ENCODE assay signal across 2 cellular contexts in the genomic region with DNA sequence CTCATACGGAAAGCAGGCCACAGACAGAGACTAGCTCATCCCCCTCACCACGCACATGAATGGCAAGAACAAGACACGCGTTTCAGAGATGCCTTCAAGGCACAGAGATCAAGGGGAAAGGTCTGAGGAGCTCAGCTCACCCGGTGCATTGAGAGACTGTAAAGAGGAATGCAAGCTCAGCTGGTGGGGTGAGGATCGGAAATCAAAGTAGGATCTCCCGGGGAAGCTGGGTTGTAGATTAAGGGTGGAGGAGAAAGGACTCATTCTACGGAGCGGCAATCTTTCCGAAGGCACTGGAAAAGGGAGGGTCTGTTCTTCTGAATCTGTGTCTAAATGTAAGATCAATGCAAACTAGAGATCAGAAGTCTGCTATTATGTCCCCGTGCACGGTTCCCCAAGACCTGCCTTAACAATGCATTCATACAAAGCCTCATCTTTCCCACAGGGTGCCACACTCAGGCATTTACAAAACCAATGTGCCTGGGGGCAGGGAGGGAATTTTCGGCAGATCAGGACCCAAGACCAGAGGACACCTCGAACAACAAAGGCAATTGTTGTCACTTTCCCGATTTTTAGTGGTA.
TF ChIP-seq lines count a peak whose summit lies in the region.

No MANE protein-coding gene starts in this region.

TF ChIP-seq in HepG2, 621 proteins besides CTCF, POLR2A, EP300 and RAD21:
- TF ChIP-seq KDM1A (CRISPR knock-in tag; IDR thresholded peaks at IDR 0.05) (no peak), NPAS2 (CRISPR knock-in tag; IDR thresholded peaks at IDR 0.05; ENCODE audit: borderline replicate concordance) (no peak), MTA1 (CRISPR knock-in tag; IDR thresholded peaks at IDR 0.05; ENCODE audit: borderline replicate concordance) (no peak), ZNF614 (CRISPR knock-in tag; IDR thresholded peaks at IDR 0.05; ENCODE audit: borderline replicate concordance) (no peak), ZNF350 (CRISPR knock-in tag; IDR thresholded peaks at IDR 0.05; ENCODE audit: borderline replicate concordance, low read depth) (no peak), CCAR2 (optimal IDR thresholded peaks at IDR 0.05; ENCODE audit: low read depth, low read length) (no peak), ZNF205 (CRISPR knock-in tag; IDR thresholded peaks at IDR 0.05) (no peak), CAMTA2 (CRISPR knock-in tag; IDR thresholded peaks at IDR 0.05; ENCODE audit: borderline replicate concordance) (no peak), IRX3 (CRISPR knock-in tag; IDR thresholded peaks at IDR 0.05; ENCODE audit: borderline replicate concordance, low read depth) (no peak), ZFP41 (CRISPR knock-in tag; IDR thresholded peaks at IDR 0.05; ENCODE audit: borderline replicate concordance) (no peak)

TF ChIP-seq in H1, 55 proteins besides CTCF, POLR2A, EP300 and RAD21:
- TF ChIP-seq YY1 (IDR thresholded peaks at IDR 0.05; ENCODE audit: low read depth, low read length), result no peak
- TF ChIP-seq, protein P1, sequence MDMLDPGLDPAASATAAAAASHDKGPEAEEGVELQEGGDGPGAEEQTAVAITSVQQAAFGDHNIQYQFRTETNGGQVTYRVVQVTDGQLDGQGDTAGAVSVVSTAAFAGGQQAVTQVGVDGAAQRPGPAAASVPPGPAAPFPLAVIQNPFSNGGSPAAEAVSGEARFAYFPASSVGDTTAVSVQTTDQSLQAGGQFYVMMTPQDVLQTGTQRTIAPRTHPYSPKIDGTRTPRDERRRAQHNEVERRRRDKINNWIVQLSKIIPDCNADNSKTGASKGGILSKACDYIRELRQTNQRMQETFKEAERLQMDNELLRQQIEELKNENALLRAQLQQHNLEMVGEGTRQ (IDR thresholded peaks at IDR 0.05; ENCODE audit: low read length), result no peak
- TF ChIP-seq ASH2L (IDR thresholded peaks at IDR 0.05; ENCODE audit: low read length), result no peak
- no peak for TF ChIP-seq EGR1 (IDR thresholded peaks at IDR 0.05; ENCODE audit: borderline replicate concordance, low read depth, low read length)
- TF ChIP-seq, protein P2, sequence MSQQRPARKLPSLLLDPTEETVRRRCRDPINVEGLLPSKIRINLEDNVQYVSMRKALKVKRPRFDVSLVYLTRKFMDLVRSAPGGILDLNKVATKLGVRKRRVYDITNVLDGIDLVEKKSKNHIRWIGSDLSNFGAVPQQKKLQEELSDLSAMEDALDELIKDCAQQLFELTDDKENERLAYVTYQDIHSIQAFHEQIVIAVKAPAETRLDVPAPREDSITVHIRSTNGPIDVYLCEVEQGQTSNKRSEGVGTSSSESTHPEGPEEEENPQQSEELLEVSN (IDR thresholded peaks at IDR 0.05), result 0 out of 2 replicates have a peak, but pooled peaks have one; percentile 43
- TF ChIP-seq, protein P3, sequence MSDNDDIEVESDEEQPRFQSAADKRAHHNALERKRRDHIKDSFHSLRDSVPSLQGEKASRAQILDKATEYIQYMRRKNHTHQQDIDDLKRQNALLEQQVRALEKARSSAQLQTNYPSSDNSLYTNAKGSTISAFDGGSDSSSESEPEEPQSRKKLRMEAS (IDR thresholded peaks at IDR 0.05), result peak; percentile 49
- 0 out of 4 replicates have a peak, but pooled peaks of 1 of the 2 experiments have one; percentile 13 for TF ChIP-seq HDAC2 (IDR thresholded peaks at IDR 0.05; ENCODE audit: borderline replicate concordance in 1 of 2, low read depth in 2 of 2, low read length in 2 of 2)
